ENCODE assay signal across 16 cellular contexts in the genomic region with DNA sequence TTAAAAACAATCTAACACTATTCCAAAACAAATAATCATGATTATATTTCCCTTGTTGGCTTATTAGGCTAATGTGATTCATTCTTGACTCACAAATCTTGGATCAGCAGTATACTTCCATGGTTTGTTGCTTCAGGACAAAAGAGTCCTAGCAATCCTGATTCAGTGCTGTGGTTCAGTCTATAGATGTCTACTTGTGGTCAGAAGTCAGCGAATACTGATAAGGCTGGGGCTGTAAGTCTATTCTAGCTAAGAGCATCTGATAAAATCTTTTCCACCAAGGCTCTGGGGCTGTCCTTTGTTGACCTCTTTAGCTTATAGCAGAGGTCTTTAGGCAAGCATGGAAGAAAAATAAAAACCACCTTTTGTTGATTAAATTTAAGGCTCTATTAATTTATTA. TPM values are rescaled to one million over a fixed set of nuclear protein-coding genes. Genes with fewer than 3 reads are reported as not detected.
A peak's percentile ranks its signal among the peaks of the same experiment; 100 is the strongest.
DNase-seq lines count a peak whose midpoint lies in the region; FAIRE-seq and TF ChIP-seq lines count a peak whose summit lies in the region.
"Had no signal": no experiment of that assay in that cellular context is flagged by ENCODE, and none has a peak within 500 bp of the region (broad histone marks: within the 10 kb centered on the region; RNA-seq: fewer than 3 reads in every experiment).

No MANE protein-coding gene starts in this region.

- 52 to 77% methylated on average over 1 of the region's 1 CpG for WGBS in tibial nerve, 2 donors

- no peaks in the 10 kb centered on the region for H3K27me3 ChIP-seq in BLaER1 treated with 17β-estradiol and CSF1 and Interleukin-3, amounts not matched to agents 10 nM and 100 nM
- no peaks in the 10 kb centered on the region for H3K27me3 ChIP-seq in MG63
- no peaks in the 10 kb centered on the region for H3K27me3 ChIP-seq in astrocyte (ENCODE audit: insufficient read depth, low read length)
- no peaks in the 10 kb centered on the region for H3K27me3 ChIP-seq in tibial nerve
- H3K27me3 ChIP-seq: tibial artery had no signal

- no peaks in the 10 kb centered on the region for H3K27me3 Mint-ChIP-seq in astrocyte (ENCODE audit: low read depth, unreplicated experiment)

- H3K4me2 ChIP-seq in BLaER1 treated with 17β-estradiol and CSF1 and Interleukin-3, amounts not matched to agents 10 nM and 100 nM, result peak overlapping the region in 8 of 11 experiments; percentile 11 to 63 (median 28); a peak in 12 of 22 replicates
- H3K4me2 ChIP-seq in astrocyte (ENCODE audit: low read length), result peak overlapping the region; percentile 39

- peak; percentile 36 for DNase-seq in MG63
- peak; percentile 98 for DNase-seq in astrocyte (ENCODE audit: low read depth)
- DNase-seq in iris pigment epithelial cell (ENCODE audit: low read depth), result peak; percentile 93
- DNase-seq in cerebellar nuclear complex (lab: John Stamatoyannopoulos, UW), result no peak
- DNase-seq in NCI-H2171 treated with DMSO at 0.1 percent for 48 hours (lab: John Stamatoyannopoulos, UW), result no peak
- no peak for DNase-seq in SHP77 treated with DMSO at 0.1 percent for 48 hours (lab: John Stamatoyannopoulos, UW)
- DNase-seq in tibial nerve (ENCODE audit: low spot score in 2 of 2), result no peak
- DNase-seq: activated CD4-positive, CD25-positive, alpha-beta regulatory T cell; CD4-positive, alpha-beta memory T cell; head of caudate nucleus; mesendoderm; NCI-H146; retina; tibial artery had no signal

- no peak overlapping the region for H3K27ac Mint-ChIP-seq in astrocyte (ENCODE audit: unreplicated experiment)
- H3K27ac Mint-ChIP-seq: CD4-positive, alpha-beta memory T cell had no signal

- TF ChIP-seq CTCF in astrocyte (IDR thresholded peaks at IDR 0.05; ENCODE audit: insufficient read depth, low read depth, low read length) (no peak), tibial nerve (IDR thresholded peaks at IDR 0.05) (no peak)

- H3K4me1 Mint-ChIP-seq in astrocyte (ENCODE audit: low read depth, unreplicated experiment), result peaks cover 15% of the 10 kb centered on the region

- H3K9me3 Mint-ChIP-seq in astrocyte (ENCODE audit: unreplicated experiment), result peaks cover 3% of the 10 kb centered on the region
- H3K9me3 Mint-ChIP-seq: CD4-positive, alpha-beta memory T cell had no signal

- H3K4me3 Mint-ChIP-seq in astrocyte (ENCODE audit: unreplicated experiment), result peak overlapping the region; percentile 11
- H3K4me3 Mint-ChIP-seq: CD4-positive, alpha-beta memory T cell had no signal

- TF ChIP-seq EP300 in tibial nerve (IDR thresholded peaks at IDR 0.05), result no peak

- FAIRE-seq in astrocyte (lab: Jason Lieb, UNC), result peak; percentile 98
- FAIRE-seq: GM19239 had no signal

- no peaks in the 10 kb centered on the region for H3K36me3 ChIP-seq in BLaER1 treated with 17β-estradiol and CSF1 and Interleukin-3, amounts not matched to agents 10 nM and 100 nM
- no peaks in the 10 kb centered on the region for H3K36me3 ChIP-seq in MG63
- no peaks in the 10 kb centered on the region for H3K36me3 ChIP-seq in astrocyte (ENCODE audit: insufficient read depth, low read length)
- no peaks in the 10 kb centered on the region for H3K36me3 ChIP-seq in tibial nerve
- H3K36me3 ChIP-seq: tibial artery had no signal

- H4K20me1 ChIP-seq in BLaER1 treated with 17β-estradiol and CSF1 and Interleukin-3, amounts not matched to agents 10 nM and 100 nM, result peaks cover 0 to under 1% (median 0%) of the 10 kb centered on the region in 11 experiments; a peak in 1 of 22 replicates
- no peaks in the 10 kb centered on the region for H4K20me1 ChIP-seq in astrocyte (ENCODE audit: insufficient read depth, low read length)

- H3K79me2 ChIP-seq in astrocyte (ENCODE audit: insufficient read depth, low read length), result peaks cover 13% of the 10 kb centered on the region

- peaks cover 8 to 32% (median 20%) of the 10 kb centered on the region in 11 experiments; a peak in 17 of 22 replicates for H3K9me3 ChIP-seq in BLaER1 treated with 17β-estradiol and CSF1 and Interleukin-3, amounts not matched to agents 10 nM and 100 nM (replicated peaks in 1 of 11)
- 0 out of 2 replicates have a peak, but pooled peaks cover 3% of the 10 kb centered on the region for H3K9me3 ChIP-seq in MG63
- H3K9me3 ChIP-seq in astrocyte (ENCODE audit: insufficient read depth, low read depth, low read length), result no peaks in the 10 kb centered on the region
- H3K9me3 ChIP-seq in tibial nerve, result no peaks in the 10 kb centered on the region
- H3K9me3 ChIP-seq: tibial artery had no signal

- H3K4me1 ChIP-seq in BLaER1 treated with 17β-estradiol and CSF1 and Interleukin-3, amounts not matched to agents 10 nM and 100 nM, result peaks cover 37 to 55% (median 45%) of the 10 kb centered on the region in 10 experiments
- peaks cover 14% of the 10 kb centered on the region for H3K4me1 ChIP-seq in astrocyte (ENCODE audit: insufficient read depth, low read length)
- H3K4me1 ChIP-seq in tibial nerve, result peaks cover 0 to 10% (median 6%) of the 10 kb centered on the region in 4 donors

- H3K27ac ChIP-seq in BLaER1 treated with 17β-estradiol and CSF1 and Interleukin-3, amounts not matched to agents 10 nM and 100 nM, result peak overlapping the region in 3 of 11 experiments; percentile 1 to 46 (median 20); a peak in 5 of 22 replicates
- H3K27ac ChIP-seq in astrocyte (ENCODE audit: low read depth, low read length) (peak overlapping the region; percentile 20), tibial nerve (no peak overlapping the region)
- H3K27ac ChIP-seq: tibial artery had no signal

- peak overlapping the region in 1 of 11 experiments; percentile 16; a peak in 1 of 22 replicates for H3K9ac ChIP-seq in BLaER1 treated with 17β-estradiol and CSF1 and Interleukin-3, amounts not matched to agents 10 nM and 100 nM
- no peak overlapping the region for H3K9ac ChIP-seq in astrocyte (ENCODE audit: low read length)

- H3K4me3 ChIP-seq in BLaER1 treated with 17β-estradiol and CSF1 and Interleukin-3, amounts not matched to agents 10 nM and 100 nM, result no peak overlapping the region
- H3K4me3 ChIP-seq in MG63, result no peak overlapping the region
- no peak overlapping the region for H3K4me3 ChIP-seq in astrocyte (ENCODE audit: insufficient read depth, low read depth, low read length)
- no peak overlapping the region for H3K4me3 ChIP-seq in tibial nerve
- H3K4me3 ChIP-seq: tibial artery had no signal

- no peak for TF ChIP-seq POLR2A in tibial nerve (IDR thresholded peaks at IDR 0.05)

- H3K36me3 Mint-ChIP-seq in astrocyte (ENCODE audit: low read depth, unreplicated experiment), result no peaks in the 10 kb centered on the region

- H2AFZ ChIP-seq in astrocyte (ENCODE audit: low read depth, low read length), result no peak overlapping the region

RNA-seq across cellular contexts. Expression of gene SMIM3, which starts 4.4 kb away (rescaled TPM):
- total RNA-seq in MG63 (2014; rRNA removed; shearing (Covaris generic); ENCODE audit: low replicate concordance), result 85.3 and 98.3 TPM in 2 replicates
- total RNA-seq in astrocyte (16.7 and 19.8 TPM in 2 replicates), tibial nerve (10 to 100 TPM; 33.0 to 54.3 (median 38.3) TPM)

RNA-seq across cellular contexts. Expression of gene DCTN4, which starts 15.3 kb away (rescaled TPM):
- total RNA-seq in MG63 (2014; rRNA removed; shearing (Covaris generic); ENCODE audit: low replicate concordance), result 60.8 and 73.5 TPM in 2 replicates
- 53.8 and 57.0 TPM in 2 replicates for total RNA-seq in astrocyte
- 10 to 100 TPM; 38.0 to 80.2 (median 63.4) TPM for total RNA-seq in tibial nerve

Comparison
In these comparisons a context has a peak if more than half of its experiments do, and no peak if none do; other contexts are left out.
1. DNase-seq: peak in MG63 (single experiment), astrocyte (single experiment) and iris pigment epithelial cell (single experiment); none in cerebellar nuclear complex (0 of 2), NCI-H2171 treated with DMSO at 0.1 percent for 48 hours (single experiment), SHP77 treated with DMSO at 0.1 percent for 48 hours (single experiment) and tibial nerve (0 of 2).